ENCODE assay signal across 8 cellular contexts in the genomic region with DNA sequence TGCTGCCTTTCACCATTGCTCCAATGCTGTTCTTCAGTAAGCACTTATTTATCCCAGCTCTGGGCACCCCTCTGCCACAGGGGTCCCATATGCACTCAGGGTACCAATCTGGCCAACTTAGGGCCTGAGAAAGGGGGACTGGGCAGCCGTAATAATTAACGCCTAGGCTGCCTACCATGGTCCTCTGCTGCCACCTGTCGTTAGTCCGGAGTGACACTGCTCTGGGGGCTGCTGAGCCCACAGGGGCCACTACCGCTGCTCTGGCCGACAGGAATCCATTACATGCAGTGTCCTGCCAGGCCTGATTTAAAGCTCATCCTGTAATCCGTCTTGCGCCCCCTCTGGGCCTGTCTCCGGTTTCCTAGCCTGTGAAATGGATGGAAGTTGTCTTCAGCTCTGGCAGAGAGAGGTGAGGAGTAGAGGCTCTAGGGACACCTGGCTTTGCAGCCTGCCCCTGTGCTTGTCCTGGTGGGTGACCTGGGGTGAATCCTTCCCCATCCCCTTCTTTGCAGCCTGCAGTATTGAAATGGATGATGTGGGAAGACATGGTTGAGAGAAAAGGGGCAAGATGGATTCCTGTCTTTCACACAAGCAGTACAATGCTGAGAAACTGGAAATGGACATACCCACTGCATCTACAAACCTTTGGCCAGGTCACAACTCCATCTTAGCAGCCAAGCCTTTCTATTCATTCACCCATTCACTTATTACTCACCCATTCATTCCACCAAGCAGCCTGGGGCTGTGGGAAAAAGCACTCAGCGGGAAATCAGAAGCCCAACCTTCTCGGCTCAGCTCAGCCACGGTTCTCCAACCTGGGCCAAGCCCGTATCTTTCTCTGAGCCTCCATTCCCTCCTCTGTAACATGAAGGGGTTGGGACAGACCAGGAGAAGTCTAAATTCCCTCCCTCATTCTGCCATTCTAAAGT.
DNase-seq lines count a peak whose midpoint lies in the region; ATAC-seq, FAIRE-seq and TF ChIP-seq lines count a peak whose summit lies in the region.

No MANE protein-coding gene starts in this region.

- TF ChIP-seq POLR2A in A549 (IDR thresholded peaks at IDR 0.05; ENCODE audit: low read length) (no peak), HepG2 (IDR thresholded peaks at IDR 0.05; ENCODE audit: insufficient read depth in 1 of 2, low read depth in 2 of 2, low read length in 2 of 2) (no peak)

- H3K27ac ChIP-seq in A549 = no peak overlapping the region
- H3K27ac ChIP-seq in HepG2 (ENCODE audit: extremely low read length, insufficient read depth, low read length) = no peak overlapping the region

- intact Hi-C loops in HepG2 (cut with micrococcal nuclease; ENCODE audit: unreplicated experiment) = no loop called here

- ATAC-seq in A549 (peak; percentile 83 to 97), T-helper 17 cell (no peak), HepG2 (peak; percentile 98), HG03139 (IDR thresholded peaks at IDR 0.05; ENCODE audit: unreplicated experiment) (no peak)

- peaks cover 8% of the 10 kb centered on the region for H3K27me3 Mint-ChIP-seq in T-helper 17 cell

- no peaks in the 10 kb centered on the region for H3K79me2 ChIP-seq in HepG2 (ENCODE audit: insufficient read depth, low read length)

- no peak overlapping the region for H3K27ac Mint-ChIP-seq in T-helper 17 cell

- no peaks in the 10 kb centered on the region; a peak in 1 of 5 replicates for H3K27me3 ChIP-seq in HepG2 (ENCODE audit: control insufficient read depth in 1 of 2, insufficient read depth in 2 of 2, low read length in 2 of 2)

- TF ChIP-seq RAD21 in A549 (conservative IDR thresholded peaks at IDR 0.05 in 1 of 2, IDR thresholded peaks at IDR 0.05 in 1 of 2) = peak; percentile 78 to 79
- peak; percentile 75 for TF ChIP-seq RAD21 in Ishikawa (IDR thresholded peaks at IDR 0.05; ENCODE audit: low read depth)
- peak; percentile 63 for TF ChIP-seq RAD21 in HepG2 (CRISPR knock-in tag; IDR thresholded peaks at IDR 0.05)

- H3K9me3 ChIP-seq in A549 (no peaks in the 10 kb centered on the region), T-helper 17 cell (ENCODE audit: control insufficient read depth, low read length, poor library complexity, severe bottlenecking) (no peaks in the 10 kb centered on the region), HepG2 (ENCODE audit: low read length) (no peaks in the 10 kb centered on the region)

- H3K4me3 ChIP-seq in A549 = no peak overlapping the region
- H3K4me3 ChIP-seq in choroid plexus epithelial cell (ENCODE audit: low read depth, low read length) = no peak overlapping the region
- no peak overlapping the region for H3K4me3 ChIP-seq in HepG2 (replicated peaks in 1 of 3; ENCODE audit: insufficient read depth in 1 of 3, low read depth in 2 of 3, low read length in 3 of 3)

- no peaks in the 10 kb centered on the region for H4K20me1 ChIP-seq in HepG2 (ENCODE audit: insufficient read depth, low read length)

- H3K4me3 Mint-ChIP-seq in T-helper 17 cell = no peak overlapping the region

- CTCF ChIA-PET in A549 (lab: Yijun Ruan, JAX) = interaction anchor here (0.7 to 2.4 kb wide), 22 partner anchors 9 to 1204 kb away, joined by 3 to 23 read pairs (median 3); a partner anchor contains a TSS
- CTCF ChIA-PET in HepG2 (lab: Yijun Ruan, JAX; ENCODE audit: low intra/inter-chr PET ratio, low total read pairs) = interaction anchor here (1.0 to 1.2 kb wide), 2 partner anchors 166 to 254 kb away, joined by 3 to 4 read pairs; no protein-coding TSS in a partner anchor

- TF ChIP-seq EP300 in A549 (IDR thresholded peaks at IDR 0.05) = no peak
- no peak for TF ChIP-seq EP300 in Ishikawa (IDR thresholded peaks at IDR 0.05; ENCODE audit: borderline replicate concordance)
- no peak for TF ChIP-seq EP300 in HepG2 (IDR thresholded peaks at IDR 0.05; ENCODE audit: low read depth in 2 of 2, low read length in 2 of 2)
- no peak for TF ChIP-seq EP300 in HepG2 (CRISPR knock-in tag; IDR thresholded peaks at IDR 0.05; ENCODE audit: borderline replicate concordance)

- no peak overlapping the region for H3K9ac ChIP-seq in HepG2 (ENCODE audit: insufficient read depth, low read depth, low read length)

- no peaks in the 10 kb centered on the region for H3K36me3 Mint-ChIP-seq in T-helper 17 cell (ENCODE audit: low read depth)

- in situ Hi-C loops in HepG2 (cut with HindIII; ENCODE audit: extremely low pct_ligation_motif_present, low pct_unique_long_range_greater_than_20kb) = loop anchor here (10.0 kb wide), 1 partner anchor 563 kb away; a partner anchor contains a TSS

- peak; percentile 63 for TF ChIP-seq CTCF in A549 (IDR thresholded peaks at IDR 0.05)
- TF ChIP-seq CTCF in GM10266 (IDR thresholded peaks at IDR 0.05; ENCODE audit: control insufficient read depth, insufficient read depth, low read depth, missing control alignments) = peak; percentile 63
- TF ChIP-seq CTCF in choroid plexus epithelial cell (conservative IDR thresholded peaks at IDR 0.05; ENCODE audit: low read depth, low read length) = peak; percentile 71
- peak; percentile 79 for TF ChIP-seq CTCF in HepG2 (CRISPR knock-in tag; IDR thresholded peaks at IDR 0.05)

- H3K4me1 ChIP-seq in A549 = no peaks in the 10 kb centered on the region
- no peaks in the 10 kb centered on the region for H3K4me1 ChIP-seq in HepG2 (ENCODE audit: insufficient read depth, low read length)

- H3K36me3 ChIP-seq in HepG2 (replicated peaks in 1 of 2; ENCODE audit: control insufficient read depth in 1 of 2, insufficient read depth in 2 of 2, low read length in 2 of 2) = no peaks in the 10 kb centered on the region

- POLR2A ChIA-PET in A549 (lab: Yijun Ruan, JAX) (no interaction called here), HepG2 (lab: Yijun Ruan, JAX) (no interaction called here)

- WGBS in A549 (ENCODE audit: missing lambda C conversion rate) = 41% methylated on average over 6 of the region's 13 CpGs
- WGBS in HepG2 (ENCODE audit: low lambda C conversion rate) = 38% methylated on average over 7 of the region's 13 CpGs

- no TSS peak for BruUV-seq in HepG2 (replicated peaks; lab: Mats Ljungman, UMichigan)

- peaks cover 6% of the 10 kb centered on the region for H3K4me1 Mint-ChIP-seq in T-helper 17 cell

- H3K4me2 ChIP-seq in A549 (no peak overlapping the region), HepG2 (ENCODE audit: low read depth, low read length) (no peak overlapping the region)

- FAIRE-seq in A549 (lab: Jason Lieb, UNC) = peak; percentile 63
- peak; percentile 84 for FAIRE-seq in HepG2 (lab: Jason Lieb, UNC)

- DNase-seq in A549 (ENCODE audit: low read depth in 1 of 2, low spot score in 1 of 2) (peak; percentile 43 to 46), GM10266 (ENCODE audit: extremely low spot score) (peak; percentile 38), T-helper 17 cell (peak in 2 of 3 donors; percentile 7 to 10), choroid plexus epithelial cell (ENCODE audit: low read depth) (peak; percentile 53), HepG2 (ENCODE audit: low spot score) (peak; percentile 45)
- peak; percentile 1 for DNase-seq in stimulated activated naive CD4-positive, alpha-beta T cell treated with Interleukin-2 at 50 U/mL for 16 hours (lab: John Stamatoyannopoulos, UW)

- no peak overlapping the region for H2AFZ ChIP-seq in HepG2 (ENCODE audit: low read length)

TF ChIP-seq in A549, 52 proteins besides CTCF, POLR2A, EP300 and RAD21:
- no peak for TF ChIP-seq RARB (CRISPR knock-in tag; IDR thresholded peaks at IDR 0.05)
- TF ChIP-seq SMC3 (IDR thresholded peaks at IDR 0.05) = peak; percentile 68

TF ChIP-seq in Ishikawa, 13 proteins besides CTCF, POLR2A, EP300 and RAD21 (continues in another document):
- TF ChIP-seq, protein P1, sequence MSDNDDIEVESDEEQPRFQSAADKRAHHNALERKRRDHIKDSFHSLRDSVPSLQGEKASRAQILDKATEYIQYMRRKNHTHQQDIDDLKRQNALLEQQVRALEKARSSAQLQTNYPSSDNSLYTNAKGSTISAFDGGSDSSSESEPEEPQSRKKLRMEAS (IDR thresholded peaks at IDR 0.05) = no peak
- TF ChIP-seq EGR1 (IDR thresholded peaks at IDR 0.05) (no peak), YY1 (IDR thresholded peaks at IDR 0.05; ENCODE audit: low read depth) (no peak), CEBPB (IDR thresholded peaks at IDR 0.05) (no peak), CREB1 (IDR thresholded peaks at IDR 0.05; ENCODE audit: low read depth) (no peak), FOXM1 (IDR thresholded peaks at IDR 0.05; ENCODE audit: borderline replicate concordance, low read depth) (no peak)
- TF ChIP-seq, protein P2, sequence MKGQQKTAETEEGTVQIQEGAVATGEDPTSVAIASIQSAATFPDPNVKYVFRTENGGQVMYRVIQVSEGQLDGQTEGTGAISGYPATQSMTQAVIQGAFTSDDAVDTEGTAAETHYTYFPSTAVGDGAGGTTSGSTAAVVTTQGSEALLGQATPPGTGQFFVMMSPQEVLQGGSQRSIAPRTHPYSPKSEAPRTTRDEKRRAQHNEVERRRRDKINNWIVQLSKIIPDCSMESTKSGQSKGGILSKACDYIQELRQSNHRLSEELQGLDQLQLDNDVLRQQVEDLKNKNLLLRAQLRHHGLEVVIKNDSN (IDR thresholded peaks at IDR 0.05) = no peak

TF ChIP-seq in HepG2, 621 proteins besides CTCF, POLR2A, EP300 and RAD21:
- TF ChIP-seq XRCC5 (optimal IDR thresholded peaks at IDR 0.05; ENCODE audit: low read length) = peak; percentile 22
- TF ChIP-seq, protein P3, sequence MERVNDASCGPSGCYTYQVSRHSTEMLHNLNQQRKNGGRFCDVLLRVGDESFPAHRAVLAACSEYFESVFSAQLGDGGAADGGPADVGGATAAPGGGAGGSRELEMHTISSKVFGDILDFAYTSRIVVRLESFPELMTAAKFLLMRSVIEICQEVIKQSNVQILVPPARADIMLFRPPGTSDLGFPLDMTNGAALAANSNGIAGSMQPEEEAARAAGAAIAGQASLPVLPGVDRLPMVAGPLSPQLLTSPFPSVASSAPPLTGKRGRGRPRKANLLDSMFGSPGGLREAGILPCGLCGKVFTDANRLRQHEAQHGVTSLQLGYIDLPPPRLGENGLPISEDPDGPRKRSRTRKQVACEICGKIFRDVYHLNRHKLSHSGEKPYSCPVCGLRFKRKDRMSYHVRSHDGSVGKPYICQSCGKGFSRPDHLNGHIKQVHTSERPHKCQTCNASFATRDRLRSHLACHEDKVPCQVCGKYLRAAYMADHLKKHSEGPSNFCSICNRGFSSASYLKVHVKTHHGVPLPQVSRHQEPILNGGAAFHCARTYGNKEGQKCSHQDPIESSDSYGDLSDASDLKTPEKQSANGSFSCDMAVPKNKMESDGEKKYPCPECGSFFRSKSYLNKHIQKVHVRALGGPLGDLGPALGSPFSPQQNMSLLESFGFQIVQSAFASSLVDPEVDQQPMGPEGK (CRISPR knock-in tag; IDR thresholded peaks at IDR 0.05) = 0 out of 2 replicates have a peak, but pooled peaks have one; percentile 18
- TF ChIP-seq STAG1 (CRISPR knock-in tag; IDR thresholded peaks at IDR 0.05) = peak; percentile 82
- no peak for TF ChIP-seq ZNF496 (CRISPR knock-in tag; IDR thresholded peaks at IDR 0.05; ENCODE audit: insufficient replicate concordance)
- no peak for TF ChIP-seq GLI4 (CRISPR knock-in tag; IDR thresholded peaks at IDR 0.05; ENCODE audit: borderline replicate concordance)

Comparison
In these comparisons a context has a peak if more than half of its experiments do, and no peak if none do; other contexts are left out.
1. ATAC-seq: peak in A549 (2 of 2) and HepG2 (single experiment); none in T-helper 17 cell (single experiment) and HG03139 (single experiment).
2. DNase-seq: peak in every context shown above with its lines; median percentile 53 in choroid plexus epithelial cell; 45 in HepG2; 44 in A549; 38 in GM10266; 8 in T-helper 17 cell; 1 in stimulated activated naive CD4-positive, alpha-beta T cell treated with Interleukin-2 at 50 U/mL for 16 hours.
3. Peak in every context shown above with its lines, with median percentiles within 50 percentile points of each other: CTCF ChIP-seq.